18 cellular contexts compared by ENCODE assay signal in genomic region chr4:55087930-55088293, GRCh38. TPM values are rescaled to one million over a fixed set of nuclear protein-coding genes. Genes with fewer than 3 reads are reported as not detected.
A peak's percentile ranks its signal among the peaks of the same experiment; 100 is the strongest.
DNase-seq lines count a peak whose midpoint lies in the region; ATAC-seq and TF ChIP-seq lines count a peak whose summit lies in the region.
"Had no signal": no experiment of that assay in that cellular context is flagged by ENCODE, and none has a peak within 500 bp of the region (broad histone marks: within the 10 kb centered on the region; RNA-seq: fewer than 3 reads in every experiment).

No MANE protein-coding gene starts in this region.

- ATAC-seq in GM23338 = no peak
- no peak for ATAC-seq in activated CD4-positive, alpha-beta T cell treated with anti-CD3 and anti-CD28 coated beads for 36 hours
- ATAC-seq in GM18517 (IDR thresholded peaks at IDR 0.05; ENCODE audit: unreplicated experiment) = no peak

- intact Hi-C loops in dorsolateral prefrontal cortex (cut with DNase I) = loop anchor here in 1 of 2 donors (5.0 kb wide), 1 partner anchor 224 kb away; no protein-coding TSS in a partner anchor
- intact Hi-C loops in activated CD4-positive, alpha-beta T cell treated with anti-CD3 and anti-CD28 coated beads for 36 hours (cut with DNase I, micrococcal nuclease) = no loop called here

- H3K79me2 ChIP-seq in GM23338 (replicated peaks; ENCODE audit: insufficient read depth) = no peaks in the 10 kb centered on the region

- H3K27me3 Mint-ChIP-seq in GM23338 (ENCODE audit: insufficient read depth, low read depth, poor library complexity) = peaks cover 5% of the 10 kb centered on the region
- no peaks in the 10 kb centered on the region for H3K27me3 Mint-ChIP-seq in mesothelial cell of epicardium (ENCODE audit: low read depth)
- peaks cover 7% of the 10 kb centered on the region for H3K27me3 Mint-ChIP-seq in activated CD4-positive, alpha-beta T cell treated with anti-CD3 and anti-CD28 coated beads for 36 hours

- no peak for DNase-seq in GM23338 (ENCODE audit: low spot score)
- peak; percentile 72 for DNase-seq in SK-MEL-5 (ENCODE audit: low read depth, low spot score)
- no peak for DNase-seq in dorsolateral prefrontal cortex
- DNase-seq in mesothelial cell of epicardium (ENCODE audit: low spot score in 2 of 2, unreplicated experiment in 2 of 2) = no peak
- DNase-seq in activated CD4-positive, alpha-beta T cell treated with anti-CD3 and anti-CD28 coated beads for 36 hours = no peak
- no peak for DNase-seq in activated CD4-positive, alpha-beta T cell treated with anti-CD3 and anti-CD28 coated beads for 48 hours
- DNase-seq: BE2C; CD8-positive, alpha-beta memory T cell; GF-D8; KG1; MM.1S; NCI-H1105; NCI-H1694 treated with DMSO at 0.1 percent for 48 hours; NCI-H446; NCI-H774; PC-9 had no signal

- H3K4me1 Mint-ChIP-seq in GM23338 (peaks cover 19% of the 10 kb centered on the region), mesothelial cell of epicardium (peaks cover 24% of the 10 kb centered on the region)
- no peaks in the 10 kb centered on the region for H3K4me1 Mint-ChIP-seq in activated CD4-positive, alpha-beta T cell treated with anti-CD3 and anti-CD28 coated beads for 36 hours
- H3K4me1 Mint-ChIP-seq: CD8-positive, alpha-beta memory T cell had no signal

- CTCF ChIA-PET in activated CD4-positive, alpha-beta T cell treated with anti-CD3 and anti-CD28 coated beads for 36 hours (lab: Charles Lee) = no interaction called here

- TF ChIP-seq CTCF in GM23338 (conservative IDR thresholded peaks at IDR 0.05; ENCODE audit: low read depth in 2 of 2) (no peak), dorsolateral prefrontal cortex (IDR thresholded peaks at IDR 0.05 in 54 of 56, conservative IDR thresholded peaks at IDR 0.05 in 2 of 56; ENCODE audit: low read depth in 1 of 56, partially characterized antibody in 56 of 56) (no peak), mesothelial cell of epicardium (IDR thresholded peaks at IDR 0.05; ENCODE audit: unreplicated experiment) (no peak)

- H3K9me2 ChIP-seq in GM23338 (ENCODE audit: insufficient read depth) = no peaks in the 10 kb centered on the region

- H3K27ac ChIP-seq in GM23338 (ENCODE audit: low read depth) = 0 out of 2 replicates have a peak overlapping the region, but pooled peaks have one; percentile 27
- peak overlapping the region in 54 of 59 donors; percentile 5 to 89 (median 76) for H3K27ac ChIP-seq in dorsolateral prefrontal cortex
- H3K27ac ChIP-seq: PC-9 had no signal

- peaks cover 85% of the 10 kb centered on the region for H3K36me3 ChIP-seq in GM23338 (ENCODE audit: insufficient read depth)
- H3K36me3 ChIP-seq: BE2C had no signal

- peaks cover 7% of the 10 kb centered on the region; the same call in 1 of the 2 replicates for H3F3A ChIP-seq in GM23338 (replicated peaks; ENCODE audit: low read depth)

- in situ Hi-C loops in SK-MEL-5 (cut with HindIII; ENCODE audit: low pct_unique_long_range_greater_than_20kb, low sequenced_read_pairs) = no loop called here

- no peaks in the 10 kb centered on the region; the same call in 1 of the 2 replicates for H4K20me1 ChIP-seq in GM23338 (replicated peaks; ENCODE audit: insufficient read depth)

- 0 out of 2 replicates have a peak overlapping the region, but pooled peaks have one; percentile 1 for H3K4me2 ChIP-seq in GM23338
- H3K4me2 ChIP-seq: PC-9 had no signal

- H3K4me1 ChIP-seq in GM23338 (ENCODE audit: insufficient read depth) = peaks cover 17% of the 10 kb centered on the region
- H3K4me1 ChIP-seq: BE2C had no signal

- H3K4me3 ChIP-seq in GM23338 (no peak overlapping the region), dorsolateral prefrontal cortex (peak overlapping the region in 37 of 59 donors; percentile 0 to 71 (median 43))
- H3K4me3 ChIP-seq: PC-9 had no signal

- H2AFZ ChIP-seq in GM23338 = no peak overlapping the region
- H2AFZ ChIP-seq: PC-9 had no signal

- H3K4me3 Mint-ChIP-seq in GM23338 = no peak overlapping the region
- no peak overlapping the region for H3K4me3 Mint-ChIP-seq in mesothelial cell of epicardium
- H3K4me3 Mint-ChIP-seq in activated CD4-positive, alpha-beta T cell treated with anti-CD3 and anti-CD28 coated beads for 36 hours = no peak overlapping the region
- H3K4me3 Mint-ChIP-seq: CD8-positive, alpha-beta memory T cell had no signal

- POLR2A ChIA-PET in activated CD4-positive, alpha-beta T cell treated with anti-CD3 and anti-CD28 coated beads for 36 hours (lab: Charles Lee) = no interaction called here

- H3K27ac Mint-ChIP-seq in GM23338 = peak overlapping the region; percentile 54; the same call in 1 of the 2 replicates
- H3K27ac Mint-ChIP-seq in mesothelial cell of epicardium = peak overlapping the region; percentile 35
- no peak overlapping the region for H3K27ac Mint-ChIP-seq in activated CD4-positive, alpha-beta T cell treated with anti-CD3 and anti-CD28 coated beads for 36 hours
- H3K27ac Mint-ChIP-seq: CD8-positive, alpha-beta memory T cell had no signal

- H3K36me3 Mint-ChIP-seq in GM23338 (ENCODE audit: low read depth) = peaks cover 97% of the 10 kb centered on the region
- peaks cover 19% of the 10 kb centered on the region for H3K36me3 Mint-ChIP-seq in mesothelial cell of epicardium
- H3K36me3 Mint-ChIP-seq in activated CD4-positive, alpha-beta T cell treated with anti-CD3 and anti-CD28 coated beads for 36 hours (ENCODE audit: low read depth) = no peaks in the 10 kb centered on the region
- H3K36me3 Mint-ChIP-seq: CD8-positive, alpha-beta memory T cell had no signal

- H3K9me3 Mint-ChIP-seq in GM23338 (no peaks in the 10 kb centered on the region), mesothelial cell of epicardium (no peaks in the 10 kb centered on the region)
- no peaks in the 10 kb centered on the region for H3K9me3 Mint-ChIP-seq in activated CD4-positive, alpha-beta T cell treated with anti-CD3 and anti-CD28 coated beads for 36 hours (ENCODE audit: low read depth)

- H3K27me3 ChIP-seq in GM23338 (ENCODE audit: insufficient read depth) = no peaks in the 10 kb centered on the region
- H3K27me3 ChIP-seq in dorsolateral prefrontal cortex = peaks cover 0 to 13% (median 0%) of the 10 kb centered on the region in 45 donors
- H3K27me3 ChIP-seq: BE2C had no signal

TF ChIP-seq in GM23338, 12 proteins besides CTCF, POLR2A, EP300 and RAD21 (continues in another document):
- TF ChIP-seq ZNF114 (CRISPR knock-in tag; IDR thresholded peaks at IDR 0.05) (no peak), CREB1 (CRISPR knock-in tag; IDR thresholded peaks at IDR 0.05; ENCODE audit: low read depth) (no peak), JUNB (IDR thresholded peaks at IDR 0.05; ENCODE audit: unreplicated experiment) (no peak), STAT1 (IDR thresholded peaks at IDR 0.05; ENCODE audit: unreplicated experiment) (no peak), EZH2phosphoT487 (IDR thresholded peaks at IDR 0.05; ENCODE audit: unreplicated experiment) (no peak), ZNF331 (CRISPR knock-in tag; IDR thresholded peaks at IDR 0.05; ENCODE audit: low read depth) (no peak), NANOG (IDR thresholded peaks at IDR 0.05; ENCODE audit: borderline replicate concordance) (no peak), EZH2 (IDR thresholded peaks at IDR 0.05; ENCODE audit: low read depth, unreplicated experiment) (no peak)
- TF ChIP-seq, protein P1, sequence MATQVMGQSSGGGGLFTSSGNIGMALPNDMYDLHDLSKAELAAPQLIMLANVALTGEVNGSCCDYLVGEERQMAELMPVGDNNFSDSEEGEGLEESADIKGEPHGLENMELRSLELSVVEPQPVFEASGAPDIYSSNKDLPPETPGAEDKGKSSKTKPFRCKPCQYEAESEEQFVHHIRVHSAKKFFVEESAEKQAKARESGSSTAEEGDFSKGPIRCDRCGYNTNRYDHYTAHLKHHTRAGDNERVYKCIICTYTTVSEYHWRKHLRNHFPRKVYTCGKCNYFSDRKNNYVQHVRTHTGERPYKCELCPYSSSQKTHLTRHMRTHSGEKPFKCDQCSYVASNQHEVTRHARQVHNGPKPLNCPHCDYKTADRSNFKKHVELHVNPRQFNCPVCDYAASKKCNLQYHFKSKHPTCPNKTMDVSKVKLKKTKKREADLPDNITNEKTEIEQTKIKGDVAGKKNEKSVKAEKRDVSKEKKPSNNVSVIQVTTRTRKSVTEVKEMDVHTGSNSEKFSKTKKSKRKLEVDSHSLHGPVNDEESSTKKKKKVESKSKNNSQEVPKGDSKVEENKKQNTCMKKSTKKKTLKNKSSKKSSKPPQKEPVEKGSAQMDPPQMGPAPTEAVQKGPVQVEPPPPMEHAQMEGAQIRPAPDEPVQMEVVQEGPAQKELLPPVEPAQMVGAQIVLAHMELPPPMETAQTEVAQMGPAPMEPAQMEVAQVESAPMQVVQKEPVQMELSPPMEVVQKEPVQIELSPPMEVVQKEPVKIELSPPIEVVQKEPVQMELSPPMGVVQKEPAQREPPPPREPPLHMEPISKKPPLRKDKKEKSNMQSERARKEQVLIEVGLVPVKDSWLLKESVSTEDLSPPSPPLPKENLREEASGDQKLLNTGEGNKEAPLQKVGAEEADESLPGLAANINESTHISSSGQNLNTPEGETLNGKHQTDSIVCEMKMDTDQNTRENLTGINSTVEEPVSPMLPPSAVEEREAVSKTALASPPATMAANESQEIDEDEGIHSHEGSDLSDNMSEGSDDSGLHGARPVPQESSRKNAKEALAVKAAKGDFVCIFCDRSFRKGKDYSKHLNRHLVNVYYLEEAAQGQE (IDR thresholded peaks at IDR 0.05; ENCODE audit: unreplicated experiment) = no peak
- TF ChIP-seq, protein P2, sequence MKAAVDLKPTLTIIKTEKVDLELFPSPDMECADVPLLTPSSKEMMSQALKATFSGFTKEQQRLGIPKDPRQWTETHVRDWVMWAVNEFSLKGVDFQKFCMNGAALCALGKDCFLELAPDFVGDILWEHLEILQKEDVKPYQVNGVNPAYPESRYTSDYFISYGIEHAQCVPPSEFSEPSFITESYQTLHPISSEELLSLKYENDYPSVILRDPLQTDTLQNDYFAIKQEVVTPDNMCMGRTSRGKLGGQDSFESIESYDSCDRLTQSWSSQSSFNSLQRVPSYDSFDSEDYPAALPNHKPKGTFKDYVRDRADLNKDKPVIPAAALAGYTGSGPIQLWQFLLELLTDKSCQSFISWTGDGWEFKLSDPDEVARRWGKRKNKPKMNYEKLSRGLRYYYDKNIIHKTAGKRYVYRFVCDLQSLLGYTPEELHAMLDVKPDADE (IDR thresholded peaks at IDR 0.05) = no peak

RNA-seq across cellular contexts. Expression of gene KDR, which starts 37.5 kb away (rescaled TPM):
- total RNA-seq in GM23338 (2014; rRNA removed; shearing (Covaris generic)) = 102 and 109 TPM in 2 replicates
- 25.9 and 27.9 TPM in 2 replicates for polyA plus RNA-seq in GM23338 (2016; fragmentation: Nextera tagmentation; extraction: Ambion mirVana)
- 3.4 and 4.2 TPM in 2 replicates for total RNA-seq in SK-MEL-5 (2014; rRNA removed; shearing (Covaris generic))
- 2.7 and 3.0 TPM in 2 replicates for polyA plus RNA-seq in SK-MEL-5 (2015; cell fraction: cytosol; rRNA removed)
- polyA plus RNA-seq in SK-MEL-5 (2015; cell fraction: nucleus; rRNA removed) = 1.8 and 3.0 TPM in 2 replicates
- 10 to 100 TPM in 17 of 120 experiments, 1 to 10 TPM in 103; 2.4 to 35.4 (median 5.2) TPM for total RNA-seq in dorsolateral prefrontal cortex
- total RNA-seq in mesothelial cell of epicardium = 44.1 to 52.1 TPM (median 48.5 TPM) in 3 replicates
- total RNA-seq in activated CD4-positive, alpha-beta T cell treated with anti-CD3 and anti-CD28 coated beads for 36 hours = not detected
- total RNA-seq: CD8-positive, alpha-beta memory T cell; H4 had no signal
- polyA plus RNA-seq: CD8-positive, alpha-beta memory T cell had no signal
